In the genomic region with DNA sequence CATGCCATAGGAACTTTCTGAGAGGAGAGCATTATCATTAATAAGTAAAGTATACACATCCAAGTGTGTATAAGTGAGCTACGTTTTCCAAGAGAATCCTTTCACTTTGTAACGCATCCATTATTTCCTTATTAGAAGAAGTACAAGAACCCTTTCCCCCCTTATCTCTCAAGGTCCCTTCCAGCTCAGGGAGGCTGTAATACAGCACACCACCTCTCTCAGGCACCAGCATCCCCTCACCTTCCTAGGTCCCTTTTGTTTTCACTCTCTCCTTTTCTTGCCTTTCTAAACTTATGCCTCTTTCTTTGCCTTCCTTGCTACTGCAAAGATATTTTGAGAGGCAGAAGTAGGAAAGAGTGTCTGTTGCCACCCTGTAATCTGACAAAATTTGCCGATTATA, we compare ENCODE assay signal across 17 cellular contexts.
A peak's percentile ranks its signal among the peaks of the same experiment; 100 is the strongest.
DNase-seq lines count a peak whose midpoint lies in the region; ATAC-seq and TF ChIP-seq lines count a peak whose summit lies in the region.
"Had no signal": no experiment of that assay in that cellular context is flagged by ENCODE, and none has a peak within 500 bp of the region (broad histone marks: within the 10 kb centered on the region; RNA-seq: fewer than 3 reads in every experiment).

No MANE protein-coding gene starts in this region.

- no peaks in the 10 kb centered on the region for H4K20me1 ChIP-seq in Loucy (ENCODE audit: insufficient read depth, low read length, poor library complexity, severe bottlenecking)
- H4K20me1 ChIP-seq in smooth muscle cell (ENCODE audit: low read depth) = no peaks in the 10 kb centered on the region

- H3F3A ChIP-seq in Loucy (ENCODE audit: low read depth) = no peaks in the 10 kb centered on the region; the same call in 1 of the 2 replicates
- no peaks in the 10 kb centered on the region for H3F3A ChIP-seq in smooth muscle cell (ENCODE audit: low read depth)

- peaks cover 9% of the 10 kb centered on the region for H3K9me3 ChIP-seq in Loucy (ENCODE audit: insufficient read depth, low read depth, low read length)
- peaks cover 5% of the 10 kb centered on the region for H3K9me3 ChIP-seq in mesodermal cell (ENCODE audit: control insufficient read depth, low read length)
- no peaks in the 10 kb centered on the region for H3K9me3 ChIP-seq in smooth muscle cell (replicated peaks; ENCODE audit: low read depth)
- no peaks in the 10 kb centered on the region for H3K9me3 ChIP-seq in BE2C
- H3K9me3 ChIP-seq: SJCRH30 had no signal

- peak overlapping the region; percentile 31; the same call in 1 of the 2 replicates for H2AFZ ChIP-seq in Loucy (ENCODE audit: low read length)
- peak overlapping the region; percentile 27 for H2AFZ ChIP-seq in smooth muscle cell (ENCODE audit: low read depth)

- H3K9ac ChIP-seq in Loucy (ENCODE audit: low read depth, low read length, poor library complexity, severe bottlenecking) = peak overlapping the region; percentile 54
- H3K9ac ChIP-seq in smooth muscle cell (ENCODE audit: low read depth) = no peak overlapping the region

- no peak for ATAC-seq in GM21723 (IDR thresholded peaks at IDR 0.05; ENCODE audit: unreplicated experiment)
- ATAC-seq in HG03045 (IDR thresholded peaks at IDR 0.05; ENCODE audit: unreplicated experiment) = no peak

- DNase-seq in dermis blood vessel endothelial cell (peak; percentile 30), smooth muscle cell (lab: John Stamatoyannopoulos, UW; ENCODE audit: unreplicated experiment) (no peak), BE2C (no peak), NCI-H2081 (lab: John Stamatoyannopoulos, UW) (no peak)
- DNase-seq: GOT3, HCEC 1CT, NCI-H1105 treated with DMSO at 0.1 percent for 48 hours, NCI-H146, NCI-H1930, NCI-H446, NCI-H524 treated with DMSO at 0.1 percent for 48 hours, NCI-H774, SJCRH30 had no signal

- peaks cover 50% of the 10 kb centered on the region for H3K4me1 ChIP-seq in Loucy (ENCODE audit: insufficient read depth, low read length, poor library complexity, severe bottlenecking)
- H3K4me1 ChIP-seq in mesodermal cell (ENCODE audit: control insufficient read depth, insufficient read depth, low read length, poor library complexity, severe bottlenecking) = peaks cover 30% of the 10 kb centered on the region
- no peaks in the 10 kb centered on the region for H3K4me1 ChIP-seq in smooth muscle cell (ENCODE audit: low read depth)
- peaks cover 3% of the 10 kb centered on the region for H3K4me1 ChIP-seq in BE2C
- H3K4me1 ChIP-seq: SJCRH30 had no signal

- H3K79me2 ChIP-seq in Loucy (ENCODE audit: insufficient read depth, low read length) = no peaks in the 10 kb centered on the region
- no peaks in the 10 kb centered on the region for H3K79me2 ChIP-seq in smooth muscle cell (ENCODE audit: low read depth)

- TF ChIP-seq CTCF in Loucy (conservative IDR thresholded peaks at IDR 0.05; ENCODE audit: low read length) (no peak), smooth muscle cell (IDR thresholded peaks at IDR 0.05; ENCODE audit: borderline replicate concordance, insufficient read depth, poor library complexity, severe bottlenecking) (no peak), BE2C (IDR thresholded peaks at IDR 0.05; ENCODE audit: low read depth, low read length) (no peak)

- H3K4me3 ChIP-seq in Loucy (ENCODE audit: low read length, poor library complexity, severe bottlenecking) = peak overlapping the region; percentile 35
- no peak overlapping the region for H3K4me3 ChIP-seq in mesodermal cell (ENCODE audit: extremely low read depth, insufficient read depth, low read length, poor library complexity, severe bottlenecking)
- H3K4me3 ChIP-seq in smooth muscle cell = no peak overlapping the region
- no peak overlapping the region for H3K4me3 ChIP-seq in BE2C (ENCODE audit: low read depth, low read length)
- H3K4me3 ChIP-seq: SJCRH30 had no signal

- H3K27me3 ChIP-seq in Loucy (ENCODE audit: insufficient read depth, low read length, poor library complexity, severe bottlenecking) = no peaks in the 10 kb centered on the region
- no peaks in the 10 kb centered on the region for H3K27me3 ChIP-seq in smooth muscle cell (ENCODE audit: low read depth)
- H3K27me3 ChIP-seq in BE2C = no peaks in the 10 kb centered on the region
- H3K27me3 ChIP-seq: SJCRH30 had no signal

- H3K9me2 ChIP-seq in Loucy (replicated peaks; ENCODE audit: low read depth, low read length) = no peaks in the 10 kb centered on the region

- 80 to 90% methylated on average over 1 to 3 of the region's 3 CpGs for whole genome bisulfite sequencing in mesodermal cell (ENCODE audit: insufficient coverage in 2 of 2), 2 experiments
- WGBS in smooth muscle cell (ENCODE audit: low lambda C conversion rate) = 82% methylated on average over 3 of the region's 3 CpGs

- H3K4me2 ChIP-seq in Loucy (ENCODE audit: low read depth, low read length, poor library complexity, severe bottlenecking) = peak overlapping the region; percentile 62
- peak overlapping the region; percentile 54 for H3K4me2 ChIP-seq in smooth muscle cell

- no peaks in the 10 kb centered on the region for H3K36me3 ChIP-seq in Loucy (ENCODE audit: insufficient read depth, low read length)
- H3K36me3 ChIP-seq in mesodermal cell (ENCODE audit: control insufficient read depth, insufficient read depth, low read length) = no peaks in the 10 kb centered on the region
- no peaks in the 10 kb centered on the region for H3K36me3 ChIP-seq in smooth muscle cell (ENCODE audit: low read depth)
- no peaks in the 10 kb centered on the region for H3K36me3 ChIP-seq in BE2C
- H3K36me3 ChIP-seq: SJCRH30 had no signal

- peak overlapping the region; percentile 42 for H3K27ac ChIP-seq in mesodermal cell (ENCODE audit: low read depth, low read length, severe bottlenecking)
- H3K27ac ChIP-seq in smooth muscle cell (ENCODE audit: low read depth) = no peak overlapping the region
- H3K27ac ChIP-seq: SJCRH30 had no signal
